ENCODE assay signal across 20 cellular contexts in the genomic region with DNA sequence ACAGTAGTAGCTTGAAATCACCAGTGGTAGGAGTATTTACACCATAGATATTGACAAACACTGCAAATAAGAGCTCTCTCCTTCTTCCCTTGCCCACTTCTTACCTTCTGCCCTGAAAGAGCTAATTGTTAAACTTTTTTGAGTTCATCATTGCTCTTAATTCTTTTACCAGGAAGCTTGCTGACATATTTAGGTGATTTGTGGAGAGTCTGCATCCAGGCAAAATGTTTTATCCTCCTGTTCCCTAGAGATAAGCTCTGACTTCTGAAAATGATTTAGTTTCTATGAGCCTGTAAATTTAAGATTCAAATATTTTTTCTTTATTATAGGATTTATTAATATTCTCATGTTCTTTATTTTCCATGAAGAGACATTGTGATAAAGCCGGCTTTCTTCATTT.
A peak's percentile ranks its signal among the peaks of the same experiment; 100 is the strongest.
DNase-seq lines count a peak whose midpoint lies in the region; ATAC-seq, FAIRE-seq and TF ChIP-seq lines count a peak whose summit lies in the region.
"Had no signal": no experiment of that assay in that cellular context is flagged by ENCODE, and none has a peak within 500 bp of the region (broad histone marks: within the 10 kb centered on the region; RNA-seq: fewer than 3 reads in every experiment).

No MANE protein-coding gene starts in this region.

- H3K27me3 ChIP-seq in K562 (ENCODE audit: control insufficient read depth in 2 of 2, insufficient read depth in 2 of 2, low read length in 2 of 2) (no peaks in the 10 kb centered on the region), A673 (replicated peaks; ENCODE audit: insufficient read depth, low read depth, low read length, poor library complexity) (no peaks in the 10 kb centered on the region)
- H3K27me3 ChIP-seq: BLaER1 treated with 17β-estradiol and CSF1 and Interleukin-3, amounts not matched to agents 10 nM and 100 nM had no signal

- H4K20me1 ChIP-seq in K562 (replicated peaks; ENCODE audit: control insufficient read depth, insufficient read depth, low read length): no peaks in the 10 kb centered on the region
- H4K20me1 ChIP-seq: BLaER1 treated with 17β-estradiol and CSF1 and Interleukin-3, amounts not matched to agents 10 nM and 100 nM had no signal

- peak overlapping the region; percentile 48; the same call in 2 of the 3 replicates for H3K27ac ChIP-seq in K562 (ENCODE audit: extremely low read depth, low read depth, low read length)
- no peak overlapping the region for H3K27ac ChIP-seq in A673 (ENCODE audit: low read depth, low read length, poor library complexity, severe bottlenecking)
- H3K27ac ChIP-seq: BLaER1 treated with 17β-estradiol and CSF1 and Interleukin-3, amounts not matched to agents 10 nM and 100 nM; C4-2B had no signal

- H2AFZ ChIP-seq in K562 (ENCODE audit: low read depth, low read length): peak overlapping the region; percentile 18; the same call in 1 of the 2 replicates

- CTCF ChIA-PET in K562 (lab: Yijun Ruan, JAX; ENCODE audit: low intra/inter-chr PET ratio): no interaction called here
- CTCF ChIA-PET in A673 (lab: Charles Lee): interaction anchor here (0.5 kb wide), 1 partner anchor 246 kb away, joined by 4 read pairs; no protein-coding TSS in a partner anchor

- TF ChIP-seq POLR2A in K562 (conservative IDR thresholded peaks at IDR 0.05): no peak

- H3K36me3 ChIP-seq in K562 (ENCODE audit: control insufficient read depth, insufficient read depth, low read length) (no peaks in the 10 kb centered on the region), A673 (ENCODE audit: insufficient read depth, low read length, poor library complexity, severe bottlenecking) (no peaks in the 10 kb centered on the region)
- H3K36me3 ChIP-seq: BLaER1 treated with 17β-estradiol and CSF1 and Interleukin-3, amounts not matched to agents 10 nM and 100 nM had no signal

- H3K4me2 ChIP-seq in K562 (ENCODE audit: insufficient read depth, low read length): peak overlapping the region; percentile 17; the same call in 1 of the 2 replicates
- H3K4me2 ChIP-seq: BLaER1 treated with 17β-estradiol and CSF1 and Interleukin-3, amounts not matched to agents 10 nM and 100 nM had no signal

- TF ChIP-seq CTCF in K562 (IDR thresholded peaks at IDR 0.05 in 2 of 3, conservative IDR thresholded peaks at IDR 0.05 in 1 of 3; ENCODE audit: insufficient read depth in 2 of 3, low read depth in 1 of 3, low read length in 3 of 3) (no peak), A673 (conservative IDR thresholded peaks at IDR 0.05; ENCODE audit: low read depth, low read length) (no peak)

- BruUV-seq in K562 (replicated peaks; lab: Mats Ljungman, UMichigan): no TSS peak
- BruUV-seq in A673 (replicated peaks; lab: Mats Ljungman, UMichigan): no TSS peak

- no peak overlapping the region for H3K9ac ChIP-seq in K562 (ENCODE audit: insufficient read depth in 1 of 2, low read depth in 2 of 2, low read length in 2 of 2)
- H3K9ac ChIP-seq: BLaER1 treated with 17β-estradiol and CSF1 and Interleukin-3, amounts not matched to agents 10 nM and 100 nM had no signal

- H3K4me1 ChIP-seq in K562 (replicated peaks in 1 of 2; ENCODE audit: control insufficient read depth in 2 of 2, insufficient read depth in 2 of 2, low read length in 2 of 2) (peaks cover 0 to 30% of the 10 kb centered on the region in 2 experiments; a peak in 3 of 5 replicates), A673 (ENCODE audit: insufficient read depth, low read length, poor library complexity, severe bottlenecking) (peaks cover 40% of the 10 kb centered on the region)
- H3K4me1 ChIP-seq: BLaER1 treated with 17β-estradiol and CSF1 and Interleukin-3, amounts not matched to agents 10 nM and 100 nM; Caco-2 had no signal

- ATAC-seq in K562 (peak; percentile 49), HG03280 (IDR thresholded peaks at IDR 0.05; ENCODE audit: unreplicated experiment) (no peak)
- ATAC-seq: CD8-positive, alpha-beta T cell had no signal

- no peak overlapping the region for H3K4me3 ChIP-seq in K562
- H3K4me3 ChIP-seq in A673 (ENCODE audit: low read depth, low read length, poor library complexity, severe bottlenecking): no peak overlapping the region
- H3K4me3 ChIP-seq: BLaER1 treated with 17β-estradiol and CSF1 and Interleukin-3, amounts not matched to agents 10 nM and 100 nM had no signal

- peak; percentile 63 for DNase-seq in DMS 273 treated with DMSO at 0.1 percent for 48 hours (lab: John Stamatoyannopoulos, UW)
- DNase-seq in K562 (ENCODE audit: extremely low read depth in 1 of 4, low spot score in 3 of 4): peak in 2 of 4 experiments; percentile 30 to 53
- no peak for DNase-seq in A673 (ENCODE audit: low spot score)
- no peak for DNase-seq in UCSD-AML1 (lab: John Stamatoyannopoulos, UW; ENCODE audit: unreplicated experiment)
- DNase-seq: 8988T; AML-193; Caco-2; Calu3; CD4-positive, alpha-beta T cell; CD8-positive, alpha-beta T cell; DMS79 treated with DMSO at 0.1 percent for 48 hours; GF-D8 had no signal

- FAIRE-seq in K562 (lab: Jason Lieb, UNC): peak; percentile 52
- FAIRE-seq: A204.1, D721Med, G401.6, GM12891, GM19239 had no signal

- peak; percentile 72 for TF ChIP-seq EP300 in K562 (IDR thresholded peaks at IDR 0.05; ENCODE audit: low read length)

- in situ Hi-C loops in K562 (cut with MboI): no loop called here

- peaks cover 3% of the 10 kb centered on the region; the same call in 1 of the 3 replicates for H3K79me2 ChIP-seq in K562 (ENCODE audit: control insufficient read depth, insufficient read depth, low read length)

- H3K9me3 ChIP-seq in K562 (replicated peaks; ENCODE audit: control insufficient read depth, insufficient read depth, low read depth, low read length): no peaks in the 10 kb centered on the region
- no peaks in the 10 kb centered on the region for H3K9me3 ChIP-seq in A673 (ENCODE audit: low read depth, low read length, poor library complexity, severe bottlenecking)
- H3K9me3 ChIP-seq: BLaER1 treated with 17β-estradiol and CSF1 and Interleukin-3, amounts not matched to agents 10 nM and 100 nM; Caco-2 had no signal

- POLR2A ChIA-PET in K562 (lab: Yijun Ruan, JAX) (interaction anchor here (0.6 to 2.3 kb wide), 6 partner anchors 9 to 831 kb away, joined by 3 to 16 read pairs (median 4); no protein-coding TSS in a partner anchor), A673 (lab: Charles Lee; ENCODE audit: low non-redundant PET) (no interaction called here)

- H3K9me1 ChIP-seq in K562 (ENCODE audit: control insufficient read depth, insufficient read depth, low read length): no peaks in the 10 kb centered on the region

- intact Hi-C loops in K562 (cut with micrococcal nuclease): no loop called here
- intact Hi-C loops in A673 (cut with micrococcal nuclease; ENCODE audit: unreplicated experiment): no loop called here

- no peak for TF ChIP-seq RAD21 in K562 (CRISPR knock-in tag; conservative IDR thresholded peaks at IDR 0.05 in 1 of 2, IDR thresholded peaks at IDR 0.05 in 1 of 2)

- WGBS in K562 (ENCODE audit: insufficient coverage, low coverage, missing lambda C conversion rate): 4% methylated on average over 1 of the region's 1 CpG

TF ChIP-seq in K562, 482 proteins besides CTCF, POLR2A, EP300 and RAD21 (continues in another document):
- TF ChIP-seq SOX6 (IDR thresholded peaks at IDR 0.05): peak; percentile 53; the same call in 1 of the 2 replicates
- peak; percentile 90 for TF ChIP-seq TEAD4 (IDR thresholded peaks at IDR 0.05; ENCODE audit: low read length)
- no peak for TF ChIP-seq TEAD4 (CRISPR knock-in tag; IDR thresholded peaks at IDR 0.05; ENCODE audit: borderline replicate concordance)
- TF ChIP-seq FOXK2 (conservative IDR thresholded peaks at IDR 0.05 in 1 of 2, IDR thresholded peaks at IDR 0.05 in 1 of 2; ENCODE audit: low read depth in 2 of 2): no peak
- no peak for TF ChIP-seq ZBTB1 (CRISPR knock-in tag; IDR thresholded peaks at IDR 0.05; ENCODE audit: borderline replicate concordance, low read depth)
- peak; percentile 85 for TF ChIP-seq SMARCE1 (IDR thresholded peaks at IDR 0.05)
- no peak for TF ChIP-seq ELF2 (CRISPR knock-in tag; IDR thresholded peaks at IDR 0.05)
- TF ChIP-seq, protein P1, sequence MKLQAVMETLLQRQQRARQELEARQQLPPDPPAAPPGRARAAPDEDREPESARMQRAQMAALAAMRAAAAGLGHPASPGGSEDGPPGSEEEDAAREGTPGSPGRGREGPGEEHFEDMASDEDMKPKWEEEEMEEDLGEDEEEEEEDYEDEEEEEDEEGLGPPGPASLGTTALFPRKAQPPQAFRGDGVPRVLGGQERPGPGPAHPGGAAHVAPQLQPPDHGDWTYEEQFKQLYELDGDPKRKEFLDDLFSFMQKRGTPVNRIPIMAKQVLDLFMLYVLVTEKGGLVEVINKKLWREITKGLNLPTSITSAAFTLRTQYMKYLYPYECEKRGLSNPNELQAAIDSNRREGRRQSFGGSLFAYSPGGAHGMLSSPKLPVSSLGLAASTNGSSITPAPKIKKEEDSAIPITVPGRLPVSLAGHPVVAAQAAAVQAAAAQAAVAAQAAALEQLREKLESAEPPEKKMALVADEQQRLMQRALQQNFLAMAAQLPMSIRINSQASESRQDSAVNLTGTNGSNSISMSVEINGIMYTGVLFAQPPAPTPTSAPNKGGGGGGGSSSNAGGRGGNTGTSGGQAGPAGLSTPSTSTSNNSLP (IDR thresholded peaks at IDR 0.05; ENCODE audit: borderline replicate concordance, low read depth, low read length): 0 out of 2 replicates have a peak, but pooled peaks have one; percentile 13
- TF ChIP-seq TCF3 (CRISPR knock-in tag; IDR thresholded peaks at IDR 0.05): peak; percentile 83
- 0 out of 2 replicates have a peak, but pooled peaks have one; percentile 25 for TF ChIP-seq ZNF384 (IDR thresholded peaks at IDR 0.05; ENCODE audit: low read depth, low read length)
- TF ChIP-seq TAL1 (IDR thresholded peaks at IDR 0.05): peak; percentile 79
- peak; percentile 51; the same call in 1 of the 2 replicates for TF ChIP-seq LEF1 (IDR thresholded peaks at IDR 0.05)
- TF ChIP-seq SMARCC2 (IDR thresholded peaks at IDR 0.05; ENCODE audit: low read depth): peak; percentile 86
- no peak for TF ChIP-seq PTRF (tag; IDR thresholded peaks at IDR 0.05)
- peak; percentile 98 for TF ChIP-seq MEIS2 (IDR thresholded peaks at IDR 0.05; ENCODE audit: partially characterized antibody)
- TF ChIP-seq ZNF707 (CRISPR knock-in tag; conservative IDR thresholded peaks at IDR 0.05): no peak
- TF ChIP-seq PML (IDR thresholded peaks at IDR 0.05; ENCODE audit: low read length): peak; percentile 71; the same call in 1 of the 2 replicates
- TF ChIP-seq GABPA (tag; conservative IDR thresholded peaks at IDR 0.05; ENCODE audit: low read depth): no peak
- TF ChIP-seq SMARCA4 (IDR thresholded peaks at IDR 0.05): peak; percentile 89
- TF ChIP-seq ETV1 (tag; conservative IDR thresholded peaks at IDR 0.05; ENCODE audit: low read depth): peak; percentile 93
